Comparison of ENCODE assay signal across 8 cellular contexts in the genomic region with DNA sequence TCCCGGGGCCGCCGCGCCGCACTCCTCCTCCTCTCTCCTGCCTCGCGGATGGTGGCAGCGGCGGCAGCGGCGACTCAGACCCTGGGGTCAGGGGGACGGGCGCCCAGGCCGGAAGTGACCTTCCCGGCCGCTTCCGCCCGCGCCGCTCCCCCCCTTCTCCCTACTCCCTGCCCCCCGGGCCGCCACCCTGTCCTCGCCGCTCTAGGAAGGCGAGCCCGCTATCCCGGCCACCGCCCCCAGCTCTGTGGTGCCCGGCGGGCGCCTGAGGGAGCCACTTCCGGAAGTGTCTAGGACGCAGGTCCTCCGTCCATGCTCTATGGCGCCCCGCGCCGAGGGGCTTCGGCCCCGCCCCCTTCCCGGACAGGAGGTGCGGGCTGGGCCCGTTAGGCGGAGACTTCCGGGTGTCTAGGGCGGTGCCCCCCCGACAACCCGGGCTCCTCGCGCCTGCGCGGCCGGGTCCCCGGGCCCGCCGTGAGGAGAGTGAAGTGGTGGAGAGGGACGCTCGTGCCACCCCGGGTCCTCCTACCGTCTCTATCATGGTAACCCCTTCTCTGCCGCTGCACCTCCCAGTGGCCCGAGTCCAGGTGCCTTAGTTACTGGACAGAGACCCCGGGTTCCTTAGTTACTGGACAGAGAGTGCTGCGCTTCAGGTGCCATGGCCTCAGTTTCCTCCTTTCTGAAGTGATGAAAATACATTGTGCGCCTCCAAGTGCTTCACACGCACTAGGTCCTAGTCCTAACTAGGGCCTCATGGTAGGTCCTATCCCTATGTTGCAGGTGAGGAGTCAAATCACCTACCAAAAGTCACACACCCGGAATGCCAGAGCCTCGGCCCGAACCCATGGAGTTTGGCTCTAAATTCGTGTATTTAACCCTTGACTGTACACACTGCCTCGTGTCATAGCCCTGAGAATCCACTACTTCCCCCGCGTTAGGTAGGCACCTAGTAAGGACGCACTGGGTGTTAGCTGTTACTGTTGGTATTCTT. TPM values are rescaled to one million over a fixed set of nuclear protein-coding genes. Genes with fewer than 3 reads are reported as not detected.
DNase-seq lines count a peak whose midpoint lies in the region; ATAC-seq, FAIRE-seq and TF ChIP-seq lines count a peak whose summit lies in the region.

A gene (minus strand): TSS at position 116 of the 988 bp plus-strand sequence. CDS start 18,078 bp downstream, outside the sequence.

- H3K4me2 ChIP-seq in OCI-LY1 (ENCODE audit: low read length), result peak within 1 kb of the TSS; percentile 89

- peaks cover 12% of the 10 kb centered on the region for H3K4me1 Mint-ChIP-seq in Calu3 (ENCODE audit: low read depth, unreplicated experiment)

- WGBS in HUES64, result 8% methylated on average over 65 of the region's 74 CpGs

- CTCF ChIA-PET in Calu3 (lab: Charles Lee), result interaction anchor here (0.6 to 1.5 kb wide), 8 partner anchors 11 to 212 kb away, joined by 3 to 5 read pairs (median 4); no protein-coding TSS in a partner anchor

- peaks cover 26% of the 10 kb centered on the region for H3K79me2 ChIP-seq in OCI-LY1 (ENCODE audit: insufficient read depth, low read length)

- peak within 1 kb of the TSS; percentile 12; the same call in 1 of the 2 replicates for H2AFZ ChIP-seq in OCI-LY1 (ENCODE audit: low read length)

- peak within 1 kb of the TSS; percentile 84 for H3K4me3 Mint-ChIP-seq in Calu3 (ENCODE audit: low read depth, unreplicated experiment)

- H3K36me3 Mint-ChIP-seq in Calu3 (ENCODE audit: insufficient read depth, unreplicated experiment), result peaks cover 37% of the 10 kb centered on the region

- no peak for TF ChIP-seq CTCF in Calu3 (IDR thresholded peaks at IDR 0.05; ENCODE audit: unreplicated experiment)
- no peak for TF ChIP-seq CTCF in OCI-LY1 (IDR thresholded peaks at IDR 0.05; ENCODE audit: low read length)

- H3K27me3 ChIP-seq in HUES64 (ENCODE audit: insufficient read depth, low read length) (no peaks in the 10 kb centered on the region), OCI-LY1 (ENCODE audit: insufficient read depth, low read length) (no peaks in the 10 kb centered on the region)

- H3K9me3 Mint-ChIP-seq in Calu3 (ENCODE audit: low read depth, unreplicated experiment), result no peaks in the 10 kb centered on the region

- no peaks in the 10 kb centered on the region for H3K9me2 ChIP-seq in OCI-LY1 (ENCODE audit: low read depth, low read length)

- H3K9ac ChIP-seq in HUES64 (ENCODE audit: low read depth, low read length) (peak within 1 kb of the TSS; percentile 98), OCI-LY1 (ENCODE audit: low read length) (peak within 1 kb of the TSS; percentile 88)

- peak within 1 kb of the TSS; percentile 97 for H3K27ac ChIP-seq in HUES64 (ENCODE audit: low read depth, low read length)
- H3K27ac ChIP-seq in OCI-LY1 (ENCODE audit: low read depth, low read length, poor library complexity, severe bottlenecking), result peak within 1 kb of the TSS; percentile 74

- H3K27me3 Mint-ChIP-seq in Calu3 (ENCODE audit: unreplicated experiment), result no peaks in the 10 kb centered on the region

- BruUV-seq in Calu3 (replicated peaks; lab: Mats Ljungman, UMichigan), result no TSS peak

- H3K4me3 ChIP-seq in HUES64 (ENCODE audit: low read length) (peak within 1 kb of the TSS; percentile 74), OCI-LY1 (ENCODE audit: low read depth, low read length, poor library complexity, severe bottlenecking) (peak within 1 kb of the TSS; percentile 75)

- H3K27ac Mint-ChIP-seq in Calu3 (ENCODE audit: unreplicated experiment), result peak within 1 kb of the TSS; percentile 85

- H3K36me3 ChIP-seq in HUES64 (ENCODE audit: insufficient read depth, low read length) (peaks cover 3% of the 10 kb centered on the region; the same call in 1 of the 2 replicates), OCI-LY1 (ENCODE audit: insufficient read depth, low read length) (no peaks in the 10 kb centered on the region)

- FAIRE-seq in endometrium (lab: Jason Lieb, UNC), result peak; percentile 4

- intact Hi-C loops in Calu3 (cut with micrococcal nuclease; ENCODE audit: unreplicated experiment), result loop anchor here (1.0 to 2.0 kb wide), 2 partner anchors 15 to 19 kb away; no protein-coding TSS in a partner anchor

- H3K9me3 ChIP-seq in HUES64 (ENCODE audit: insufficient read depth, low read depth, low read length), result no peaks in the 10 kb centered on the region
- H3K9me3 ChIP-seq in OCI-LY1 (ENCODE audit: low read length), result no peaks in the 10 kb centered on the region

- peak; percentile 69 for ATAC-seq in GM21447 (IDR thresholded peaks at IDR 0.05; ENCODE audit: unreplicated experiment)

- H3K4me1 ChIP-seq in HUES64 (ENCODE audit: insufficient read depth, low read length) (peaks cover 8% of the 10 kb centered on the region; the same call in 1 of the 2 replicates), OCI-LY1 (ENCODE audit: insufficient read depth, low read length, severe bottlenecking) (peaks cover 22% of the 10 kb centered on the region)

- H3F3A ChIP-seq in OCI-LY1 (ENCODE audit: insufficient read depth, low read length), result no peaks in the 10 kb centered on the region

- H4K20me1 ChIP-seq in OCI-LY1 (ENCODE audit: insufficient read depth, low read length), result no peaks in the 10 kb centered on the region

- DNase-seq in Calu3, result peak; percentile 100
- peak; percentile 98 for DNase-seq in activated CD8-positive, alpha-beta memory T cell treated with anti-CD3 and anti-CD28 coated beads, Interleukin-2, amount 50 U/mL, for 4 hours
- peak; percentile 98 for DNase-seq in midbrain (lab: John Stamatoyannopoulos, UW)
- peak; percentile 95 for DNase-seq in stimulated activated CD8-positive, alpha-beta memory T cell treated with anti-CD3 and anti-CD28 coated beads, Interleukin-2, amount 100 ng/mL, for 1 hour (ENCODE audit: low read depth in 2 of 2)

RNA-seq across cellular contexts. Expression of the gene that starts here (rescaled TPM):
- total RNA-seq in Calu3 (2022), result 68.5 and 77.3 TPM in 2 replicates
- 34.4 TPM for polyA plus RNA-seq in HUES64 (2013, experiment 1 of 2)
- 34.4 TPM for polyA plus RNA-seq in HUES64 (2013, experiment 2 of 2)

Comparison
In these comparisons a context has a peak if more than half of its experiments do, and no peak if none do; other contexts are left out.
1. Peak in every context shown above with its lines: DNase-seq, ATAC-seq, H3K4me3 ChIP-seq and H3K27ac ChIP-seq.